In the genomic region with DNA sequence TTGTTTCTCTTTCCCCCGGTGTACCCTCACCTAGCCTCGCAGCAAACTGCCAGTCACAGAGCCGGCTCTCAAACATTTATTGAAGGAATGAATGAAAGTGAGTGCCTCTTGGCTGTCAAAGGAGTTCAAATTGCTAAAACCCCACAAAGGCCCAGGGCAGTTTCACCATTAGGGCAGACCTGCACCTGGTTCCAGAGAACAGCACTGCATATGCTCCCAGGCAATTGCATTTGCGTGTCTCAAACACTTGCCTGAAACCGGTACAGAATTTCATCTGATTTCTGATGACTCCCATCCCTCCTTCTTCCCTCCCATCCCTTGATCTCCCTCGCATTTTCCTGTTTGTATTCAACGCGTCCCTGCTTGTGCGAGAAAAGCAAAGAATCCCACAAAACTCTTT, we compare ENCODE assay signal across 1 cellular context.
TF ChIP-seq lines count a peak whose summit lies in the region.

No MANE protein-coding gene starts in this region.

TF ChIP-seq in GM23338, 12 proteins besides CTCF, POLR2A, EP300 and RAD21 (continued from another document):
- TF ChIP-seq, protein P1, sequence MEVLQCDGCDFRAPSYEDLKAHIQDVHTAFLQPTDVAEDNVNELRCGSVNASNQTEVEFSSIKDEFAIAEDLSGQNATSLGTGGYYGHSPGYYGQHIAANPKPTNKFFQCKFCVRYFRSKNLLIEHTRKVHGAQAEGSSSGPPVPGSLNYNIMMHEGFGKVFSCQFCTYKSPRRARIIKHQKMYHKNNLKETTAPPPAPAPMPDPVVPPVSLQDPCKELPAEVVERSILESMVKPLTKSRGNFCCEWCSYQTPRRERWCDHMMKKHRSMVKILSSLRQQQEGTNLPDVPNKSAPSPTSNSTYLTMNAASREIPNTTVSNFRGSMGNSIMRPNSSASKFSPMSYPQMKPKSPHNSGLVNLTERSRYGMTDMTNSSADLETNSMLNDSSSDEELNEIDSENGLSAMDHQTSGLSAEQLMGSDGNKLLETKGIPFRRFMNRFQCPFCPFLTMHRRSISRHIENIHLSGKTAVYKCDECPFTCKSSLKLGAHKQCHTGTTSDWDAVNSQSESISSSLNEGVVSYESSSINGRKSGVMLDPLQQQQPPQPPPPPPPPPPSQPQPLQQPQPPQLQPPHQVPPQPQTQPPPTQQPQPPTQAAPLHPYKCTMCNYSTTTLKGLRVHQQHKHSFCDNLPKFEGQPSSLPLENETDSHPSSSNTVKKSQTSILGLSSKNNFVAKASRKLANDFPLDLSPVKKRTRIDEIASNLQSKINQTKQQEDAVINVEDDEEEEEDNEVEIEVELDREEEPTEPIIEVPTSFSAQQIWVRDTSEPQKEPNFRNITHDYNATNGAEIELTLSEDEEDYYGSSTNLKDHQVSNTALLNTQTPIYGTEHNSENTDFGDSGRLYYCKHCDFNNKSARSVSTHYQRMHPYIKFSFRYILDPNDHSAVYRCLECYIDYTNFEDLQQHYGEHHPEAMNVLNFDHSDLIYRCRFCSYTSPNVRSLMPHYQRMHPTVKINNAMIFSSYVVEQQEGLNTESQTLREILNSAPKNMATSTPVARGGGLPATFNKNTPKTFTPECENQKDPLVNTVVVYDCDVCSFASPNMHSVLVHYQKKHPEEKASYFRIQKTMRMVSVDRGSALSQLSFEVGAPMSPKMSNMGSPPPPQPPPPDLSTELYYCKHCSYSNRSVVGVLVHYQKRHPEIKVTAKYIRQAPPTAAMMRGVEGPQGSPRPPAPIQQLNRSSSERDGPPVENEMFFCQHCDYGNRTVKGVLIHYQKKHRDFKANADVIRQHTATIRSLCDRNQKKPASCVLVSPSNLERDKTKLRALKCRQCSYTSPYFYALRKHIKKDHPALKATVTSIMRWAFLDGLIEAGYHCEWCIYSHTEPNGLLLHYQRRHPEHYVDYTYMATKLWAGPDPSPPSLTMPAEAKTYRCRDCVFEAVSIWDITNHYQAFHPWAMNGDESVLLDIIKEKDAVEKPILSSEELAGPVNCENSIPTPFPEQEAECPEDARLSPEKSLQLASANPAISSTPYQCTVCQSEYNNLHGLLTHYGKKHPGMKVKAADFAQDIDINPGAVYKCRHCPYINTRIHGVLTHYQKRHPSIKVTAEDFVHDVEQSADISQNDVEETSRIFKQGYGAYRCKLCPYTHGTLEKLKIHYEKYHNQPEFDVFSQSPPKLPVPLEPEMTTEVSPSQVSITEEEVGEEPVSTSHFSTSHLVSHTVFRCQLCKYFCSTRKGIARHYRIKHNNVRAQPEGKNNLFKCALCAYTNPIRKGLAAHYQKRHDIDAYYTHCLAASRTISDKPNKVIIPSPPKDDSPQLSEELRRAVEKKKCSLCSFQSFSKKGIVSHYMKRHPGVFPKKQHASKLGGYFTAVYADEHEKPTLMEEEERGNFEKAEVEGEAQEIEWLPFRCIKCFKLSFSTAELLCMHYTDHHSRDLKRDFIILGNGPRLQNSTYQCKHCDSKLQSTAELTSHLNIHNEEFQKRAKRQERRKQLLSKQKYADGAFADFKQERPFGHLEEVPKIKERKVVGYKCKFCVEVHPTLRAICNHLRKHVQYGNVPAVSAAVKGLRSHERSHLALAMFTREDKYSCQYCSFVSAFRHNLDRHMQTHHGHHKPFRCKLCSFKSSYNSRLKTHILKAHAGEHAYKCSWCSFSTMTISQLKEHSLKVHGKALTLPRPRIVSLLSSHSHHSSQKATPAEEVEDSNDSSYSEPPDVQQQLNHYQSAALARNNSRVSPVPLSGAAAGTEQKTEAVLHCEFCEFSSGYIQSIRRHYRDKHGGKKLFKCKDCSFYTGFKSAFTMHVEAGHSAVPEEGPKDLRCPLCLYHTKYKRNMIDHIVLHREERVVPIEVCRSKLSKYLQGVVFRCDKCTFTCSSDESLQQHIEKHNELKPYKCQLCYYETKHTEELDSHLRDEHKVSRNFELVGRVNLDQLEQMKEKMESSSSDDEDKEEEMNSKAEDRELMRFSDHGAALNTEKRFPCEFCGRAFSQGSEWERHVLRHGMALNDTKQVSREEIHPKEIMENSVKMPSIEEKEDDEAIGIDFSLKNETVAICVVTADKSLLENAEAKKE (CRISPR knock-in tag; IDR thresholded peaks at IDR 0.05), result no peak
- TF ChIP-seq, protein P2, sequence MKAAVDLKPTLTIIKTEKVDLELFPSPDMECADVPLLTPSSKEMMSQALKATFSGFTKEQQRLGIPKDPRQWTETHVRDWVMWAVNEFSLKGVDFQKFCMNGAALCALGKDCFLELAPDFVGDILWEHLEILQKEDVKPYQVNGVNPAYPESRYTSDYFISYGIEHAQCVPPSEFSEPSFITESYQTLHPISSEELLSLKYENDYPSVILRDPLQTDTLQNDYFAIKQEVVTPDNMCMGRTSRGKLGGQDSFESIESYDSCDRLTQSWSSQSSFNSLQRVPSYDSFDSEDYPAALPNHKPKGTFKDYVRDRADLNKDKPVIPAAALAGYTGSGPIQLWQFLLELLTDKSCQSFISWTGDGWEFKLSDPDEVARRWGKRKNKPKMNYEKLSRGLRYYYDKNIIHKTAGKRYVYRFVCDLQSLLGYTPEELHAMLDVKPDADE (IDR thresholded peaks at IDR 0.05), result no peak
- TF ChIP-seq ZNF331 (CRISPR knock-in tag; IDR thresholded peaks at IDR 0.05; ENCODE audit: low read depth), result no peak
- no peak for TF ChIP-seq EZH2 (IDR thresholded peaks at IDR 0.05; ENCODE audit: low read depth, unreplicated experiment)
